ENCODE assay signal across 1 cellular context in the genomic region with DNA sequence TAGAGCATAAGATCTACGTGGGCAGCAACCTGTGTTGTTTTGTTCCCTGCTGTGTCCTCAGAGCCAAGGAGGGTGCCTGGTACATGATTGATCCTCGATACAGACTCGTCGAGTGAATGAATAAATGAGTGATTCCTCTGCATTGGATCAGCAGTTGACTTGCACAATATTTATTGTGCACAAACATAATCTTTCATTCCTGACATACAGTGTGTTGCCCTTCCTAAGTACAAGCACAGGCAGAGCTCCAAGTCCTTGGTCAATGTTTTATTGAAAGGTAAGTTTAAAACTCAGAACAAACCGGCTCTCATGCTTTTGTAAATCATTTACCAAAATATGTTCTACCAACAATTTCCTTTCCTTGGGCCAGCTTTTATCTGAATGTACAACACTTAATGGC.
TF ChIP-seq lines count a peak whose summit lies in the region.

No MANE protein-coding gene starts in this region.

TF ChIP-seq in HepG2, 621 proteins besides CTCF, POLR2A, EP300 and RAD21 (continued from another document and continues in another):
- TF ChIP-seq, protein P1, sequence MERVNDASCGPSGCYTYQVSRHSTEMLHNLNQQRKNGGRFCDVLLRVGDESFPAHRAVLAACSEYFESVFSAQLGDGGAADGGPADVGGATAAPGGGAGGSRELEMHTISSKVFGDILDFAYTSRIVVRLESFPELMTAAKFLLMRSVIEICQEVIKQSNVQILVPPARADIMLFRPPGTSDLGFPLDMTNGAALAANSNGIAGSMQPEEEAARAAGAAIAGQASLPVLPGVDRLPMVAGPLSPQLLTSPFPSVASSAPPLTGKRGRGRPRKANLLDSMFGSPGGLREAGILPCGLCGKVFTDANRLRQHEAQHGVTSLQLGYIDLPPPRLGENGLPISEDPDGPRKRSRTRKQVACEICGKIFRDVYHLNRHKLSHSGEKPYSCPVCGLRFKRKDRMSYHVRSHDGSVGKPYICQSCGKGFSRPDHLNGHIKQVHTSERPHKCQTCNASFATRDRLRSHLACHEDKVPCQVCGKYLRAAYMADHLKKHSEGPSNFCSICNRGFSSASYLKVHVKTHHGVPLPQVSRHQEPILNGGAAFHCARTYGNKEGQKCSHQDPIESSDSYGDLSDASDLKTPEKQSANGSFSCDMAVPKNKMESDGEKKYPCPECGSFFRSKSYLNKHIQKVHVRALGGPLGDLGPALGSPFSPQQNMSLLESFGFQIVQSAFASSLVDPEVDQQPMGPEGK (CRISPR knock-in tag; IDR thresholded peaks at IDR 0.05) = peak; percentile 25; the same call in 1 of the 2 replicates
- TF ChIP-seq FOXC1 (CRISPR knock-in tag; IDR thresholded peaks at IDR 0.05; ENCODE audit: borderline replicate concordance) = no peak
- no peak for TF ChIP-seq SAP130 (CRISPR knock-in tag; IDR thresholded peaks at IDR 0.05; ENCODE audit: low read depth)
- no peak for TF ChIP-seq NAIF1 (CRISPR knock-in tag; IDR thresholded peaks at IDR 0.05; ENCODE audit: borderline replicate concordance)
- no peak for TF ChIP-seq DR1 (CRISPR knock-in tag; IDR thresholded peaks at IDR 0.05)
- no peak for TF ChIP-seq TAF15 (IDR thresholded peaks at IDR 0.05; ENCODE audit: low read depth, low read length, poor library complexity, severe bottlenecking)
- TF ChIP-seq SYNCRIP (IDR thresholded peaks at IDR 0.05; ENCODE audit: insufficient read depth, low read depth, low read length) = no peak
- no peak for TF ChIP-seq TCF12 (IDR thresholded peaks at IDR 0.05)
- TF ChIP-seq TCF12 (CRISPR knock-in tag; IDR thresholded peaks at IDR 0.05) = no peak
- no peak for TF ChIP-seq ZNF564 (CRISPR knock-in tag; IDR thresholded peaks at IDR 0.05)
- TF ChIP-seq GABPA (IDR thresholded peaks at IDR 0.05; ENCODE audit: low read depth, low read length) = no peak
- TF ChIP-seq GABPA (CRISPR knock-in tag; IDR thresholded peaks at IDR 0.05; ENCODE audit: low read depth) = no peak
- no peak for TF ChIP-seq KLF6 (CRISPR knock-in tag; IDR thresholded peaks at IDR 0.05)
- TF ChIP-seq, protein P2, sequence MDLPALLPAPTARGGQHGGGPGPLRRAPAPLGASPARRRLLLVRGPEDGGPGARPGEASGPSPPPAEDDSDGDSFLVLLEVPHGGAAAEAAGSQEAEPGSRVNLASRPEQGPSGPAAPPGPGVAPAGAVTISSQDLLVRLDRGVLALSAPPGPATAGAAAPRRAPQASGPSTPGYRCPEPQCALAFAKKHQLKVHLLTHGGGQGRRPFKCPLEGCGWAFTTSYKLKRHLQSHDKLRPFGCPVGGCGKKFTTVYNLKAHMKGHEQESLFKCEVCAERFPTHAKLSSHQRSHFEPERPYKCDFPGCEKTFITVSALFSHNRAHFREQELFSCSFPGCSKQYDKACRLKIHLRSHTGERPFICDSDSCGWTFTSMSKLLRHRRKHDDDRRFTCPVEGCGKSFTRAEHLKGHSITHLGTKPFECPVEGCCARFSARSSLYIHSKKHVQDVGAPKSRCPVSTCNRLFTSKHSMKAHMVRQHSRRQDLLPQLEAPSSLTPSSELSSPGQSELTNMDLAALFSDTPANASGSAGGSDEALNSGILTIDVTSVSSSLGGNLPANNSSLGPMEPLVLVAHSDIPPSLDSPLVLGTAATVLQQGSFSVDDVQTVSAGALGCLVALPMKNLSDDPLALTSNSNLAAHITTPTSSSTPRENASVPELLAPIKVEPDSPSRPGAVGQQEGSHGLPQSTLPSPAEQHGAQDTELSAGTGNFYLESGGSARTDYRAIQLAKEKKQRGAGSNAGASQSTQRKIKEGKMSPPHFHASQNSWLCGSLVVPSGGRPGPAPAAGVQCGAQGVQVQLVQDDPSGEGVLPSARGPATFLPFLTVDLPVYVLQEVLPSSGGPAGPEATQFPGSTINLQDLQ (CRISPR knock-in tag; IDR thresholded peaks at IDR 0.05) = no peak
- no peak for TF ChIP-seq ZNF44 (CRISPR knock-in tag; IDR thresholded peaks at IDR 0.05)
- TF ChIP-seq, protein P3, sequence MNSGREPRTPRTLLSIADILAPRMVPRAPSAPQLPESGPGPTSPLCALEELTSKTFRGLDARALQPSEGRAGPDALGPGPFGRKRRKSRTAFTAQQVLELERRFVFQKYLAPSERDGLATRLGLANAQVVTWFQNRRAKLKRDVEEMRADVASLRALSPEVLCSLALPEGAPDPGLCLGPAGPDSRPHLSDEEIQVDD (CRISPR knock-in tag; IDR thresholded peaks at IDR 0.05; ENCODE audit: borderline replicate concordance) = no peak
- TF ChIP-seq, protein P4, sequence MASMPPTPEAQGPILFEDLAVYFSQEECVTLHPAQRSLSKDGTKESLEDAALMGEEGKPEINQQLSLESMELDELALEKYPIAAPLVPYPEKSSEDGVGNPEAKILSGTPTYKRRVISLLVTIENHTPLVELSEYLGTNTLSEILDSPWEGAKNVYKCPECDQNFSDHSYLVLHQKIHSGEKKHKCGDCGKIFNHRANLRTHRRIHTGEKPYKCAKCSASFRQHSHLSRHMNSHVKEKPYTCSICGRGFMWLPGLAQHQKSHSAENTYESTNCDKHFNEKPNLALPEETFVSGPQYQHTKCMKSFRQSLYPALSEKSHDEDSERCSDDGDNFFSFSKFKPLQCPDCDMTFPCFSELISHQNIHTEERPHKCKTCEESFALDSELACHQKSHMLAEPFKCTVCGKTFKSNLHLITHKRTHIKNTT (CRISPR knock-in tag; IDR thresholded peaks at IDR 0.05) = no peak
- 0 out of 2 replicates have a peak, but pooled peaks have one; percentile 27 for TF ChIP-seq ELF3 (CRISPR knock-in tag; IDR thresholded peaks at IDR 0.05)
- TF ChIP-seq ZNF484 (CRISPR knock-in tag; IDR thresholded peaks at IDR 0.05; ENCODE audit: borderline replicate concordance, low read depth) = no peak
- no peak for TF ChIP-seq PPARG (CRISPR knock-in tag; conservative IDR thresholded peaks at IDR 0.05)
- peak; percentile 36; the same call in 1 of the 2 replicates for TF ChIP-seq HDAC2 (CRISPR knock-in tag; IDR thresholded peaks at IDR 0.05)
- TF ChIP-seq, protein P5, sequence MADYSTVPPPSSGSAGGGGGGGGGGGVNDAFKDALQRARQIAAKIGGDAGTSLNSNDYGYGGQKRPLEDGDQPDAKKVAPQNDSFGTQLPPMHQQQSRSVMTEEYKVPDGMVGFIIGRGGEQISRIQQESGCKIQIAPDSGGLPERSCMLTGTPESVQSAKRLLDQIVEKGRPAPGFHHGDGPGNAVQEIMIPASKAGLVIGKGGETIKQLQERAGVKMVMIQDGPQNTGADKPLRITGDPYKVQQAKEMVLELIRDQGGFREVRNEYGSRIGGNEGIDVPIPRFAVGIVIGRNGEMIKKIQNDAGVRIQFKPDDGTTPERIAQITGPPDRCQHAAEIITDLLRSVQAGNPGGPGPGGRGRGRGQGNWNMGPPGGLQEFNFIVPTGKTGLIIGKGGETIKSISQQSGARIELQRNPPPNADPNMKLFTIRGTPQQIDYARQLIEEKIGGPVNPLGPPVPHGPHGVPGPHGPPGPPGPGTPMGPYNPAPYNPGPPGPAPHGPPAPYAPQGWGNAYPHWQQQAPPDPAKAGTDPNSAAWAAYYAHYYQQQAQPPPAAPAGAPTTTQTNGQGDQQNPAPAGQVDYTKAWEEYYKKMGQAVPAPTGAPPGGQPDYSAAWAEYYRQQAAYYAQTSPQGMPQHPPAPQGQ (CRISPR knock-in tag; IDR thresholded peaks at IDR 0.05; ENCODE audit: borderline replicate concordance) = no peak
- 0 out of 2 replicates have a peak, but pooled peaks have one; percentile 51 for TF ChIP-seq RXRB (CRISPR knock-in tag; IDR thresholded peaks at IDR 0.05; ENCODE audit: borderline replicate concordance)
- no peak for TF ChIP-seq ZNF569 (CRISPR knock-in tag; IDR thresholded peaks at IDR 0.05; ENCODE audit: borderline replicate concordance)
- no peak for TF ChIP-seq ZSCAN21 (CRISPR knock-in tag; IDR thresholded peaks at IDR 0.05; ENCODE audit: borderline replicate concordance)
- TF ChIP-seq KMT2A (CRISPR knock-in tag; IDR thresholded peaks at IDR 0.05) = no peak
- TF ChIP-seq, protein P6, sequence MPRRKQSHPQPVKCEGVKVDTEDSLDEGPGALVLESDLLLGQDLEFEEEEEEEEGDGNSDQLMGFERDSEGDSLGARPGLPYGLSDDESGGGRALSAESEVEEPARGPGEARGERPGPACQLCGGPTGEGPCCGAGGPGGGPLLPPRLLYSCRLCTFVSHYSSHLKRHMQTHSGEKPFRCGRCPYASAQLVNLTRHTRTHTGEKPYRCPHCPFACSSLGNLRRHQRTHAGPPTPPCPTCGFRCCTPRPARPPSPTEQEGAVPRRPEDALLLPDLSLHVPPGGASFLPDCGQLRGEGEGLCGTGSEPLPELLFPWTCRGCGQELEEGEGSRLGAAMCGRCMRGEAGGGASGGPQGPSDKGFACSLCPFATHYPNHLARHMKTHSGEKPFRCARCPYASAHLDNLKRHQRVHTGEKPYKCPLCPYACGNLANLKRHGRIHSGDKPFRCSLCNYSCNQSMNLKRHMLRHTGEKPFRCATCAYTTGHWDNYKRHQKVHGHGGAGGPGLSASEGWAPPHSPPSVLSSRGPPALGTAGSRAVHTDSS (CRISPR knock-in tag; conservative IDR thresholded peaks at IDR 0.05) = no peak
- TF ChIP-seq ZNF468 (CRISPR knock-in tag; IDR thresholded peaks at IDR 0.05) = no peak
- TF ChIP-seq, protein P7, sequence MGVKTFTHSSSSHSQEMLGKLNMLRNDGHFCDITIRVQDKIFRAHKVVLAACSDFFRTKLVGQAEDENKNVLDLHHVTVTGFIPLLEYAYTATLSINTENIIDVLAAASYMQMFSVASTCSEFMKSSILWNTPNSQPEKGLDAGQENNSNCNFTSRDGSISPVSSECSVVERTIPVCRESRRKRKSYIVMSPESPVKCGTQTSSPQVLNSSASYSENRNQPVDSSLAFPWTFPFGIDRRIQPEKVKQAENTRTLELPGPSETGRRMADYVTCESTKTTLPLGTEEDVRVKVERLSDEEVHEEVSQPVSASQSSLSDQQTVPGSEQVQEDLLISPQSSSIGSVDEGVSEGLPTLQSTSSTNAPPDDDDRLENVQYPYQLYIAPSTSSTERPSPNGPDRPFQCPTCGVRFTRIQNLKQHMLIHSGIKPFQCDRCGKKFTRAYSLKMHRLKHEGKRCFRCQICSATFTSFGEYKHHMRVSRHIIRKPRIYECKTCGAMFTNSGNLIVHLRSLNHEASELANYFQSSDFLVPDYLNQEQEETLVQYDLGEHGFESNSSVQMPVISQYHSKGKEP (CRISPR knock-in tag; IDR thresholded peaks at IDR 0.05) = no peak
- TF ChIP-seq ZSCAN9 (CRISPR knock-in tag; IDR thresholded peaks at IDR 0.05; ENCODE audit: borderline replicate concordance) = 0 out of 2 replicates have a peak, but pooled peaks have one; percentile 30
- TF ChIP-seq, protein P8, sequence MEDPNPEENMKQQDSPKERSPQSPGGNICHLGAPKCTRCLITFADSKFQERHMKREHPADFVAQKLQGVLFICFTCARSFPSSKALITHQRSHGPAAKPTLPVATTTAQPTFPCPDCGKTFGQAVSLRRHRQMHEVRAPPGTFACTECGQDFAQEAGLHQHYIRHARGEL (CRISPR knock-in tag; IDR thresholded peaks at IDR 0.05) = no peak
- no peak for TF ChIP-seq ZNF30 (CRISPR knock-in tag; IDR thresholded peaks at IDR 0.05)
- TF ChIP-seq MLLT10 (CRISPR knock-in tag; IDR thresholded peaks at IDR 0.05) = no peak
- 0 out of 2 replicates have a peak, but pooled peaks have one; percentile 36 for TF ChIP-seq RCOR2 (CRISPR knock-in tag; IDR thresholded peaks at IDR 0.05)
- TF ChIP-seq ZNF777 (CRISPR knock-in tag; IDR thresholded peaks at IDR 0.05) = no peak
- no peak for TF ChIP-seq SOX6 (IDR thresholded peaks at IDR 0.05)
- TF ChIP-seq SOX6 (CRISPR knock-in tag; IDR thresholded peaks at IDR 0.05) = peak; percentile 62
- TF ChIP-seq, protein P9, sequence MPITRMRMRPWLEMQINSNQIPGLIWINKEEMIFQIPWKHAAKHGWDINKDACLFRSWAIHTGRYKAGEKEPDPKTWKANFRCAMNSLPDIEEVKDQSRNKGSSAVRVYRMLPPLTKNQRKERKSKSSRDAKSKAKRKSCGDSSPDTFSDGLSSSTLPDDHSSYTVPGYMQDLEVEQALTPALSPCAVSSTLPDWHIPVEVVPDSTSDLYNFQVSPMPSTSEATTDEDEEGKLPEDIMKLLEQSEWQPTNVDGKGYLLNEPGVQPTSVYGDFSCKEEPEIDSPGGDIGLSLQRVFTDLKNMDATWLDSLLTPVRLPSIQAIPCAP (CRISPR knock-in tag; IDR thresholded peaks at IDR 0.05; ENCODE audit: low read depth) = no peak
- TF ChIP-seq HNRNPUL1 (IDR thresholded peaks at IDR 0.05; ENCODE audit: low read depth, low read length) = peak; percentile 63; the same call in 1 of the 2 replicates
- TF ChIP-seq, protein P10, sequence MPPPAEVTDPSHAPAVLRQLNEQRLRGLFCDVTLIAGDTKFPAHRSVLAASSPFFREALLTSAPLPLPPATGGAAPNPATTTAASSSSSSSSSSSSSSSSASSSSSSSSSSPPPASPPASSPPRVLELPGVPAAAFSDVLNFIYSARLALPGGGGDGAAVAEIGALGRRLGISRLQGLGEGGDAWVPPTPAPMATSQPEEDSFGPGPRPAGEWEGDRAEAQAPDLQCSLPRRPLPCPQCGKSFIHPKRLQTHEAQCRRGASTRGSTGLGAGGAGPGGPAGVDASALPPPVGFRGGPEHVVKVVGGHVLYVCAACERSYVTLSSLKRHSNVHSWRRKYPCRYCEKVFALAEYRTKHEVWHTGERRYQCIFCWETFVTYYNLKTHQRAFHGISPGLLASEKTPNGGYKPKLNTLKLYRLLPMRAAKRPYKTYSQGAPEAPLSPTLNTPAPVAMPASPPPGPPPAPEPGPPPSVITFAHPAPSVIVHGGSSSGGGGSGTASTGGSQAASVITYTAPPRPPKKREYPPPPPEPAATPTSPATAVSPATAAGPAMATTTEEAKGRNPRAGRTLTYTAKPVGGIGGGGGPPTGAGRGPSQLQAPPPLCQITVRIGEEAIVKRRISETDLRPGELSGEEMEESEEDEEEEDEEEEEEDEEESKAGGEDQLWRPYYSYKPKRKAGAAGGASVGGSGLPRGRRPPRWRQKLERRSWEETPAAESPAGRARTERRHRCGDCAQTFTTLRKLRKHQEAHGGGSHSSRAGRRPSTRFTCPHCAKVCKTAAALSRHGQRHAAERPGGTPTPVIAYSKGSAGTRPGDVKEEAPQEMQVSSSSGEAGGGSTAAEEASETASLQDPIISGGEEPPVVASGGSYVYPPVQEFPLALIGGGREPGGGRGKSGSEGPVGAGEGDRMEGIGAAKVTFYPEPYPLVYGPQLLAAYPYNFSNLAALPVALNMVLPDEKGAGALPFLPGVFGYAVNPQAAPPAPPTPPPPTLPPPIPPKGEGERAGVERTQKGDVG (CRISPR knock-in tag; IDR thresholded peaks at IDR 0.05; ENCODE audit: borderline replicate concordance) = no peak
- TF ChIP-seq ZZZ3 (CRISPR knock-in tag; IDR thresholded peaks at IDR 0.05; ENCODE audit: borderline replicate concordance) = no peak
- peak; percentile 49 for TF ChIP-seq HNF4A (CRISPR knock-in tag; IDR thresholded peaks at IDR 0.05)
- TF ChIP-seq, protein P11, sequence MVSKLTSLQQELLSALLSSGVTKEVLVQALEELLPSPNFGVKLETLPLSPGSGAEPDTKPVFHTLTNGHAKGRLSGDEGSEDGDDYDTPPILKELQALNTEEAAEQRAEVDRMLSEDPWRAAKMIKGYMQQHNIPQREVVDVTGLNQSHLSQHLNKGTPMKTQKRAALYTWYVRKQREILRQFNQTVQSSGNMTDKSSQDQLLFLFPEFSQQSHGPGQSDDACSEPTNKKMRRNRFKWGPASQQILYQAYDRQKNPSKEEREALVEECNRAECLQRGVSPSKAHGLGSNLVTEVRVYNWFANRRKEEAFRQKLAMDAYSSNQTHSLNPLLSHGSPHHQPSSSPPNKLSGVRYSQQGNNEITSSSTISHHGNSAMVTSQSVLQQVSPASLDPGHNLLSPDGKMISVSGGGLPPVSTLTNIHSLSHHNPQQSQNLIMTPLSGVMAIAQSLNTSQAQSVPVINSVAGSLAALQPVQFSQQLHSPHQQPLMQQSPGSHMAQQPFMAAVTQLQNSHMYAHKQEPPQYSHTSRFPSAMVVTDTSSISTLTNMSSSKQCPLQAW (CRISPR knock-in tag; IDR thresholded peaks at IDR 0.05) = peak; percentile 70
- TF ChIP-seq ZNF329 (CRISPR knock-in tag; IDR thresholded peaks at IDR 0.05; ENCODE audit: low read depth) = no peak
- no peak for TF ChIP-seq ZSCAN12 (CRISPR knock-in tag; IDR thresholded peaks at IDR 0.05)
- TF ChIP-seq YY1 (IDR thresholded peaks at IDR 0.05; ENCODE audit: insufficient read depth, insufficient replicate concordance, low read depth, low read length) = no peak
- peak; percentile 87 for TF ChIP-seq CEBPG (CRISPR knock-in tag; IDR thresholded peaks at IDR 0.05)
- TF ChIP-seq ZNF737 (CRISPR knock-in tag; IDR thresholded peaks at IDR 0.05; ENCODE audit: borderline replicate concordance) = no peak
